ENCODE assay signal across 1 cellular context in genomic region chrX:1152090-1152489, GRCh38.
TF ChIP-seq lines count a peak whose summit lies in the region.

No MANE protein-coding gene starts in this region.

TF ChIP-seq in GM23338, 12 proteins besides CTCF, POLR2A, EP300 and RAD21 (continued from another document):
- TF ChIP-seq REST (IDR thresholded peaks at IDR 0.05; ENCODE audit: unreplicated experiment) (no peak), CREB1 (CRISPR knock-in tag; IDR thresholded peaks at IDR 0.05; ENCODE audit: low read depth) (no peak), ZNF462 (CRISPR knock-in tag; IDR thresholded peaks at IDR 0.05) (no peak), ETS1 (IDR thresholded peaks at IDR 0.05) (no peak), STAT1 (IDR thresholded peaks at IDR 0.05; ENCODE audit: unreplicated experiment) (no peak), NANOG (IDR thresholded peaks at IDR 0.05; ENCODE audit: borderline replicate concordance) (no peak), POLR2AphosphoS5 (IDR thresholded peaks at IDR 0.05; ENCODE audit: low read depth) (no peak), ZNF331 (CRISPR knock-in tag; IDR thresholded peaks at IDR 0.05; ENCODE audit: low read depth) (no peak), JUNB (IDR thresholded peaks at IDR 0.05; ENCODE audit: unreplicated experiment) (no peak), ZNF114 (CRISPR knock-in tag; IDR thresholded peaks at IDR 0.05) (no peak), EZH2 (IDR thresholded peaks at IDR 0.05; ENCODE audit: low read depth, unreplicated experiment) (no peak)
